In genomic region chr11:125886997-125887372, GRCh38 we compare ENCODE assay signal across 8 cellular contexts. TPM values are rescaled to one million over a fixed set of nuclear protein-coding genes. Genes with fewer than 3 reads are reported as not detected.
DNase-seq lines count a peak whose midpoint lies in the region; ATAC-seq and TF ChIP-seq lines count a peak whose summit lies in the region.

No MANE protein-coding gene starts in this region.

- H3K36me3 Mint-ChIP-seq in GM23338 (ENCODE audit: low read depth): peaks cover 18% of the 10 kb centered on the region; the same call in 2 of the 3 replicates
- H3K36me3 Mint-ChIP-seq in activated T-cell treated with anti-CD3 and anti-CD28 coated beads, Interleukin-2, amount 50 U/mL, for 4 hours (ENCODE audit: insufficient read depth): no peaks in the 10 kb centered on the region

- H3K27ac ChIP-seq in GM23338 (ENCODE audit: low read depth) (peak overlapping the region; percentile 30; the same call in 1 of the 2 replicates), gastroesophageal sphincter (peak overlapping the region; percentile 36 to 99 (median 96)), parathyroid adenoma (peak overlapping the region; percentile 15)

- peaks cover 8% of the 10 kb centered on the region; the same call in 1 of the 2 replicates for H3K27me3 ChIP-seq in GM23338 (ENCODE audit: insufficient read depth)
- no peaks in the 10 kb centered on the region for H3K27me3 ChIP-seq in gastroesophageal sphincter
- no peaks in the 10 kb centered on the region for H3K27me3 ChIP-seq in parathyroid adenoma (ENCODE audit: control insufficient read depth, insufficient read depth, low read length)

- no peak overlapping the region; the same call in 1 of the 2 replicates for H3K27ac Mint-ChIP-seq in GM23338

- H3K9me2 ChIP-seq in GM23338 (ENCODE audit: insufficient read depth): peaks cover 5% of the 10 kb centered on the region; the same call in 1 of the 2 replicates

- peak overlapping the region; percentile 94 for H2AFZ ChIP-seq in GM23338
- peak overlapping the region; percentile 93 for H2AFZ ChIP-seq in parathyroid adenoma

- no peak for TF ChIP-seq CTCF in GM12865 (IDR thresholded peaks at IDR 0.05; ENCODE audit: insufficient read depth, low read depth, low read length, missing control alignments)
- no peak for TF ChIP-seq CTCF in GM23338 (conservative IDR thresholded peaks at IDR 0.05; ENCODE audit: low read depth in 2 of 2)
- no peak for TF ChIP-seq CTCF in gastroesophageal sphincter (IDR thresholded peaks at IDR 0.05)
- no peak for TF ChIP-seq CTCF in parathyroid adenoma (IDR thresholded peaks at IDR 0.05)

- H3K4me2 ChIP-seq in GM23338 (peak overlapping the region; percentile 23), parathyroid adenoma (ENCODE audit: low read length) (peak overlapping the region; percentile 74)

- H3K4me3 ChIP-seq in GM12865 (ENCODE audit: low read depth, low read length): peak overlapping the region; percentile 67
- H3K4me3 ChIP-seq in GM23338: peak overlapping the region; percentile 66; the same call in 1 of the 2 replicates
- H3K4me3 ChIP-seq in gastroesophageal sphincter: peak overlapping the region; percentile 13 to 94
- H3K4me3 ChIP-seq in parathyroid adenoma (ENCODE audit: low read depth, low read length): peak overlapping the region; percentile 72

- H3K9ac ChIP-seq in parathyroid adenoma: no peak overlapping the region

- peaks cover 2% of the 10 kb centered on the region; the same call in 1 of the 2 replicates for H3F3A ChIP-seq in GM23338 (replicated peaks; ENCODE audit: low read depth)

- no peaks in the 10 kb centered on the region for H3K9me3 ChIP-seq in gastroesophageal sphincter
- H3K9me3 ChIP-seq in parathyroid adenoma (ENCODE audit: control insufficient read depth, low read length): no peaks in the 10 kb centered on the region

- ATAC-seq in GM23338: peak; percentile 52
- ATAC-seq in activated T-cell treated with anti-CD3 and anti-CD28 coated beads, Interleukin-2, amount 50 U/mL, for 4 hours: peak; percentile 20 to 21
- peak; percentile 51 for ATAC-seq in gastroesophageal sphincter

- H3K9me3 Mint-ChIP-seq in GM23338: peaks cover 28% of the 10 kb centered on the region
- H3K9me3 Mint-ChIP-seq in activated T-cell treated with anti-CD3 and anti-CD28 coated beads, Interleukin-2, amount 50 U/mL, for 4 hours: no peaks in the 10 kb centered on the region

- peaks cover 7% of the 10 kb centered on the region; the same call in 1 of the 3 replicates for H3K4me1 Mint-ChIP-seq in GM23338
- peaks cover 26% of the 10 kb centered on the region for H3K4me1 Mint-ChIP-seq in activated T-cell treated with anti-CD3 and anti-CD28 coated beads, Interleukin-2, amount 50 U/mL, for 4 hours (ENCODE audit: low read depth)

- 8 to 14% methylated on average over 6 to 7 of the region's 24 CpGs for WGBS in gastroesophageal sphincter (ENCODE audit: low coverage in 1 of 2), 2 donors

- peaks cover 35% of the 10 kb centered on the region for H3K79me2 ChIP-seq in GM23338 (replicated peaks; ENCODE audit: insufficient read depth)
- no peaks in the 10 kb centered on the region for H3K79me2 ChIP-seq in parathyroid adenoma

- H3K4me1 ChIP-seq in GM23338 (ENCODE audit: insufficient read depth) (no peaks in the 10 kb centered on the region; the same call in 1 of the 2 replicates), gastroesophageal sphincter (peaks cover 0 to 37% (median 0%) of the 10 kb centered on the region in 3 donors), parathyroid adenoma (no peaks in the 10 kb centered on the region)

- H3K36me3 ChIP-seq in GM23338 (ENCODE audit: insufficient read depth): peaks cover 3% of the 10 kb centered on the region; the same call in 1 of the 2 replicates
- peaks cover 0 to under 1% of the 10 kb centered on the region in 2 donors for H3K36me3 ChIP-seq in gastroesophageal sphincter
- no peaks in the 10 kb centered on the region for H3K36me3 ChIP-seq in parathyroid adenoma (ENCODE audit: control insufficient read depth, insufficient read depth, low read length)

- no peak for TF ChIP-seq POLR2A in gastroesophageal sphincter (IDR thresholded peaks at IDR 0.05)

- H4K20me1 ChIP-seq in GM23338 (replicated peaks; ENCODE audit: insufficient read depth): peaks cover 3% of the 10 kb centered on the region

- TF ChIP-seq EP300 in gastroesophageal sphincter (IDR thresholded peaks at IDR 0.05): no peak

- peak overlapping the region; percentile 80 for H3K4me3 Mint-ChIP-seq in GM23338
- H3K4me3 Mint-ChIP-seq in activated T-cell treated with anti-CD3 and anti-CD28 coated beads, Interleukin-2, amount 50 U/mL, for 4 hours: peak overlapping the region; percentile 85

- DNase-seq in GM12865 (ENCODE audit: low read depth): peak; percentile 88
- peak; percentile 70 for DNase-seq in GM23338 (ENCODE audit: low spot score)
- DNase-seq in MV-4-11 (lab: John Stamatoyannopoulos, UW): peak; percentile 72
- no peak for DNase-seq in activated T-cell treated with anti-CD3 and anti-CD28 coated beads, Interleukin-2, amount 50 U/mL, for 4 hours
- DNase-seq in effector CD8-positive, alpha-beta T cell (lab: John Stamatoyannopoulos, UW): no peak
- DNase-seq in D341Med (ENCODE audit: low spot score): no peak

- H3K27me3 Mint-ChIP-seq in GM23338 (ENCODE audit: insufficient read depth, low read depth, poor library complexity): peaks cover 13% of the 10 kb centered on the region
- no peaks in the 10 kb centered on the region for H3K27me3 Mint-ChIP-seq in activated T-cell treated with anti-CD3 and anti-CD28 coated beads, Interleukin-2, amount 50 U/mL, for 4 hours (ENCODE audit: low read depth)

TF ChIP-seq in GM23338, 12 proteins besides CTCF, POLR2A, EP300 and RAD21:
- TF ChIP-seq STAT1 (IDR thresholded peaks at IDR 0.05; ENCODE audit: unreplicated experiment) (no peak), CREB1 (CRISPR knock-in tag; IDR thresholded peaks at IDR 0.05; ENCODE audit: low read depth) (no peak), POLR2AphosphoS5 (IDR thresholded peaks at IDR 0.05; ENCODE audit: low read depth) (no peak), EZH2phosphoT487 (IDR thresholded peaks at IDR 0.05; ENCODE audit: unreplicated experiment) (no peak), ZNF114 (CRISPR knock-in tag; IDR thresholded peaks at IDR 0.05) (no peak)

RNA-seq across cellular contexts. Expression of gene HYLS1, which starts 0.5 kb away (rescaled TPM):
- total RNA-seq in GM23338 (2014; rRNA removed; shearing (Covaris generic)): 13.1 and 14.6 TPM in 2 replicates
- polyA plus RNA-seq in GM23338 (2016; fragmentation: Nextera tagmentation; extraction: Ambion mirVana): 20.7 and 25.7 TPM in 2 replicates
- 1 to 10 TPM; 1.6 to 1.8 (median 1.7) TPM for total RNA-seq in activated T-cell treated with anti-CD3 and anti-CD28 coated beads, Interleukin-2, amount 50 U/mL, for 4 hours
- 1 to 10 TPM; 4.2 to 9.8 (median 6.4) TPM for total RNA-seq in gastroesophageal sphincter

RNA-seq across cellular contexts. Expression of gene PUS3, which starts 16.0 kb away (rescaled TPM):
- 24.1 and 35.8 TPM in 2 replicates for total RNA-seq in GM23338 (2014; rRNA removed; shearing (Covaris generic))
- 12.0 and 15.8 TPM in 2 replicates for polyA plus RNA-seq in GM23338 (2016; fragmentation: Nextera tagmentation; extraction: Ambion mirVana)
- total RNA-seq in activated T-cell treated with anti-CD3 and anti-CD28 coated beads, Interleukin-2, amount 50 U/mL, for 4 hours: 10 to 100 TPM; 22.3 to 30.5 (median 28.4) TPM
- 10 to 100 TPM in 1 of 4 donors, 1 to 10 TPM in 3; 7.8 to 15.9 (median 9.1) TPM for total RNA-seq in gastroesophageal sphincter

RNA-seq across cellular contexts. Expression of gene DDX25, which starts 17.3 kb away (rescaled TPM):
- 20.7 and 23.6 TPM in 2 replicates for total RNA-seq in GM23338 (2014; rRNA removed; shearing (Covaris generic))
- polyA plus RNA-seq in GM23338 (2016; fragmentation: Nextera tagmentation; extraction: Ambion mirVana): 20.6 and 21.2 TPM in 2 replicates
- total RNA-seq in activated T-cell treated with anti-CD3 and anti-CD28 coated beads, Interleukin-2, amount 50 U/mL, for 4 hours: not detected
- under 1 TPM in 1 of 4 donors, not detected in 3; 0.08 TPM for total RNA-seq in gastroesophageal sphincter

RNA-seq across cellular contexts. Expression of gene PATE4, which starts 53.9 kb away (rescaled TPM):
- total RNA-seq in GM23338 (2014; rRNA removed; shearing (Covaris generic)): not detected in 2 replicates
- polyA plus RNA-seq in GM23338 (2016; fragmentation: Nextera tagmentation; extraction: Ambion mirVana): not detected in 2 replicates
- not detected for total RNA-seq in activated T-cell treated with anti-CD3 and anti-CD28 coated beads, Interleukin-2, amount 50 U/mL, for 4 hours
- total RNA-seq in gastroesophageal sphincter: not detected

RNA-seq across cellular contexts. Expression of gene VSIG10L2, which starts 58.9 kb away (rescaled TPM):
- total RNA-seq in GM23338 (2014; rRNA removed; shearing (Covaris generic)): not detected in 2 replicates
- 0.59 and 0.63 TPM in 2 replicates for polyA plus RNA-seq in GM23338 (2016; fragmentation: Nextera tagmentation; extraction: Ambion mirVana)
- not detected for total RNA-seq in activated T-cell treated with anti-CD3 and anti-CD28 coated beads, Interleukin-2, amount 50 U/mL, for 4 hours
- not detected for total RNA-seq in gastroesophageal sphincter

Comparison
In these comparisons a context has a peak if more than half of its experiments do, and no peak if none do; other contexts are left out.
1. DNase-seq: peak in GM12865 (single experiment), GM23338 (single experiment) and MV-4-11 (single experiment); none in activated T-cell treated with anti-CD3 and anti-CD28 coated beads, Interleukin-2, amount 50 U/mL, for 4 hours (single experiment), effector CD8-positive, alpha-beta T cell (single experiment) and D341Med (single experiment).
2. H3K27ac ChIP-seq: peak in every context shown above with its lines; median percentile 96 in gastroesophageal sphincter; 30 in GM23338; 15 in parathyroid adenoma.
3. RNA of gene DDX25, which starts 17.3 kb away (total RNA-seq): 20.7 to 23.6 TPM in GM23338; 0.08 TPM in gastroesophageal sphincter and not detected in activated T-cell treated with anti-CD3 and anti-CD28 coated beads, Interleukin-2, amount 50 U/mL, for 4 hours; every median in the first group is over 10 times any median in the second.
4. Peak in every context shown above with its lines, with median percentiles within 50 percentile points of each other: H3K4me3 ChIP-seq and ATAC-seq.